1 cellular context compared by ENCODE assay signal in the genomic region with DNA sequence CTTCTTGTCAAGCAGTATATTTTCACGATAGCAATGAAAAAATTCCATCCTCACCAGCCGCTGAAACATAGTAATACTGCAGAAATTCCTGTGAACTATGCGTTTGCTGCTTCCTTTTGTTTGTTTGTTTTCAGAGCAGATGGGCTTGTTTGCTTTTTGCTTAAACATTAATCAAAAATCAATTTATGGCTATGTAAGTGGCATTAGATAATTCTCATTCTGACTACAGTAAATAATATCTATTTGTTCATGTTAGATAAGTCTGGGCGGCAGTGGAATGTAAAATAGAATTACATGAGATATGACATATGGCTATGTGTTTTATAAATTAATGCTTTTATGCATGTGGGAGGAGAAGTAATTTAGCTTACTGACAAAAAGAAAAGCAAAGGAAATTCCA.
A peak's percentile ranks its signal among the peaks of the same experiment; 100 is the strongest.
TF ChIP-seq lines count a peak whose summit lies in the region.

No MANE protein-coding gene starts in this region.

TF ChIP-seq in HepG2, 621 proteins besides CTCF, POLR2A, EP300 and RAD21 (continued from another document and continues in another):
- TF ChIP-seq, protein P1, sequence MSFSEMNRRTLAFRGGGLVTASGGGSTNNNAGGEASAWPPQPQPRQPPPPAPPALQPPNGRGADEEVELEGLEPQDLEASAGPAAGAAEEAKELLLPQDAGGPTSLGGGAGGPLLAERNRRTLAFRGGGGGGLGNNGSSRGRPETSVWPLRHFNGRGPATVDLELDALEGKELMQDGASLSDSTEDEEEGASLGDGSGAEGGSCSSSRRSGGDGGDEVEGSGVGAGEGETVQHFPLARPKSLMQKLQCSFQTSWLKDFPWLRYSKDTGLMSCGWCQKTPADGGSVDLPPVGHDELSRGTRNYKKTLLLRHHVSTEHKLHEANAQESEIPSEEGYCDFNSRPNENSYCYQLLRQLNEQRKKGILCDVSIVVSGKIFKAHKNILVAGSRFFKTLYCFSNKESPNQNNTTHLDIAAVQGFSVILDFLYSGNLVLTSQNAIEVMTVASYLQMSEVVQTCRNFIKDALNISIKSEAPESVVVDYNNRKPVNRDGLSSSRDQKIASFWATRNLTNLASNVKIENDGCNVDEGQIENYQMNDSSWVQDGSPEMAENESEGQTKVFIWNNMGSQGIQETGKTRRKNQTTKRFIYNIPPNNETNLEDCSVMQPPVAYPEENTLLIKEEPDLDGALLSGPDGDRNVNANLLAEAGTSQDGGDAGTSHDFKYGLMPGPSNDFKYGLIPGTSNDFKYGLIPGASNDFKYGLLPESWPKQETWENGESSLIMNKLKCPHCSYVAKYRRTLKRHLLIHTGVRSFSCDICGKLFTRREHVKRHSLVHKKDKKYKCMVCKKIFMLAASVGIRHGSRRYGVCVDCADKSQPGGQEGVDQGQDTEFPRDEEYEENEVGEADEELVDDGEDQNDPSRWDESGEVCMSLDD (CRISPR knock-in tag; IDR thresholded peaks at IDR 0.05; ENCODE audit: borderline replicate concordance): no peak
- TF ChIP-seq JDP2 (CRISPR knock-in tag; IDR thresholded peaks at IDR 0.05; ENCODE audit: borderline replicate concordance): no peak
- TF ChIP-seq ELK4 (CRISPR knock-in tag; IDR thresholded peaks at IDR 0.05; ENCODE audit: borderline replicate concordance): no peak
- TF ChIP-seq WIZ (CRISPR knock-in tag; IDR thresholded peaks at IDR 0.05): no peak
- TF ChIP-seq ZSCAN30 (CRISPR knock-in tag; IDR thresholded peaks at IDR 0.05): no peak
- no peak for TF ChIP-seq ZNF782 (CRISPR knock-in tag; IDR thresholded peaks at IDR 0.05; ENCODE audit: borderline replicate concordance)
- TF ChIP-seq ZNF570 (CRISPR knock-in tag; IDR thresholded peaks at IDR 0.05; ENCODE audit: borderline replicate concordance): no peak
- no peak for TF ChIP-seq MAF1 (CRISPR knock-in tag; IDR thresholded peaks at IDR 0.05; ENCODE audit: borderline replicate concordance)
- TF ChIP-seq MAFK (conservative IDR thresholded peaks at IDR 0.05 in 1 of 2, IDR thresholded peaks at IDR 0.05 in 1 of 2; ENCODE audit: low read length in 2 of 2): no peak
- TF ChIP-seq ZNF709 (CRISPR knock-in tag; IDR thresholded peaks at IDR 0.05): no peak
- TF ChIP-seq SP2 (CRISPR knock-in tag; IDR thresholded peaks at IDR 0.05): no peak
- no peak for TF ChIP-seq ZUFSP (CRISPR knock-in tag; IDR thresholded peaks at IDR 0.05; ENCODE audit: borderline replicate concordance)
- no peak for TF ChIP-seq NFKB2 (CRISPR knock-in tag; IDR thresholded peaks at IDR 0.05; ENCODE audit: borderline replicate concordance)
- TF ChIP-seq ZNF530 (CRISPR knock-in tag; IDR thresholded peaks at IDR 0.05; ENCODE audit: low read depth): no peak
- no peak for TF ChIP-seq IRF9 (CRISPR knock-in tag; IDR thresholded peaks at IDR 0.05; ENCODE audit: borderline replicate concordance)
- no peak for TF ChIP-seq ZNF138 (CRISPR knock-in tag; IDR thresholded peaks at IDR 0.05; ENCODE audit: low read depth)
- TF ChIP-seq ZNF780A (CRISPR knock-in tag; IDR thresholded peaks at IDR 0.05): peak; percentile 46; the same call in 1 of the 2 replicates
- 0 out of 2 replicates have a peak, but pooled peaks have one; percentile 32 for TF ChIP-seq ZBTB7B (CRISPR knock-in tag; IDR thresholded peaks at IDR 0.05)
- TF ChIP-seq NFYC (CRISPR knock-in tag; IDR thresholded peaks at IDR 0.05): no peak
- TF ChIP-seq ATF1 (CRISPR knock-in tag; IDR thresholded peaks at IDR 0.05): peak; percentile 17; the same call in 1 of the 2 replicates
- TF ChIP-seq, protein P2, sequence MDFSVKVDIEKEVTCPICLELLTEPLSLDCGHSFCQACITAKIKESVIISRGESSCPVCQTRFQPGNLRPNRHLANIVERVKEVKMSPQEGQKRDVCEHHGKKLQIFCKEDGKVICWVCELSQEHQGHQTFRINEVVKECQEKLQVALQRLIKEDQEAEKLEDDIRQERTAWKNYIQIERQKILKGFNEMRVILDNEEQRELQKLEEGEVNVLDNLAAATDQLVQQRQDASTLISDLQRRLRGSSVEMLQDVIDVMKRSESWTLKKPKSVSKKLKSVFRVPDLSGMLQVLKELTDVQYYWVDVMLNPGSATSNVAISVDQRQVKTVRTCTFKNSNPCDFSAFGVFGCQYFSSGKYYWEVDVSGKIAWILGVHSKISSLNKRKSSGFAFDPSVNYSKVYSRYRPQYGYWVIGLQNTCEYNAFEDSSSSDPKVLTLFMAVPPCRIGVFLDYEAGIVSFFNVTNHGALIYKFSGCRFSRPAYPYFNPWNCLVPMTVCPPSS (IDR thresholded peaks at IDR 0.05): no peak
- no peak for TF ChIP-seq ZSCAN29 (CRISPR knock-in tag; conservative IDR thresholded peaks at IDR 0.05)
- TF ChIP-seq PATZ1 (CRISPR knock-in tag; IDR thresholded peaks at IDR 0.05): no peak
- TF ChIP-seq ZNF20 (CRISPR knock-in tag; IDR thresholded peaks at IDR 0.05): no peak
- TF ChIP-seq ASH2L (IDR thresholded peaks at IDR 0.05; ENCODE audit: insufficient read length, low read depth, low read length): peak; percentile 19
- TF ChIP-seq ZNF737 (CRISPR knock-in tag; IDR thresholded peaks at IDR 0.05; ENCODE audit: borderline replicate concordance): no peak
- TF ChIP-seq HES4 (CRISPR knock-in tag; IDR thresholded peaks at IDR 0.05; ENCODE audit: borderline replicate concordance): no peak
- no peak for TF ChIP-seq MXD3 (CRISPR knock-in tag; IDR thresholded peaks at IDR 0.05)
- TF ChIP-seq PHF5A (CRISPR knock-in tag; IDR thresholded peaks at IDR 0.05; ENCODE audit: low read depth, unreplicated experiment): peak; percentile 74
- TF ChIP-seq LBX2 (CRISPR knock-in tag; IDR thresholded peaks at IDR 0.05; ENCODE audit: borderline replicate concordance): no peak
- TF ChIP-seq TAF15 (IDR thresholded peaks at IDR 0.05; ENCODE audit: low read depth, low read length, poor library complexity, severe bottlenecking): no peak
- no peak for TF ChIP-seq KAT7 (CRISPR knock-in tag; IDR thresholded peaks at IDR 0.05; ENCODE audit: borderline replicate concordance)
- TF ChIP-seq SAFB2 (CRISPR knock-in tag; IDR thresholded peaks at IDR 0.05; ENCODE audit: borderline replicate concordance, low read depth): no peak
- no peak for TF ChIP-seq ZNF547 (CRISPR knock-in tag; IDR thresholded peaks at IDR 0.05)
- TF ChIP-seq THRA (CRISPR knock-in tag; IDR thresholded peaks at IDR 0.05; ENCODE audit: borderline replicate concordance): peak; percentile 33; the same call in 1 of the 2 replicates
- TF ChIP-seq ZKSCAN8 (CRISPR knock-in tag; IDR thresholded peaks at IDR 0.05; ENCODE audit: borderline replicate concordance): peak; percentile 77; the same call in 1 of the 2 replicates
- no peak for TF ChIP-seq ZNF773 (CRISPR knock-in tag; IDR thresholded peaks at IDR 0.05; ENCODE audit: borderline replicate concordance)
- TF ChIP-seq GRHL1 (CRISPR knock-in tag; conservative IDR thresholded peaks at IDR 0.05): no peak
- TF ChIP-seq ZSCAN9 (CRISPR knock-in tag; IDR thresholded peaks at IDR 0.05; ENCODE audit: borderline replicate concordance): peak; percentile 37; the same call in 1 of the 2 replicates
- no peak for TF ChIP-seq REL (CRISPR knock-in tag; conservative IDR thresholded peaks at IDR 0.05)
- TF ChIP-seq BRD4 (CRISPR knock-in tag; IDR thresholded peaks at IDR 0.05): no peak
- no peak for TF ChIP-seq MED13 (CRISPR knock-in tag; IDR thresholded peaks at IDR 0.05)
- TF ChIP-seq YEATS4 (CRISPR knock-in tag; IDR thresholded peaks at IDR 0.05; ENCODE audit: borderline replicate concordance): no peak
- no peak for TF ChIP-seq KDM5B (CRISPR knock-in tag; IDR thresholded peaks at IDR 0.05; ENCODE audit: borderline replicate concordance)
- TF ChIP-seq CHD2 (IDR thresholded peaks at IDR 0.05; ENCODE audit: low read depth, low read length): no peak
- no peak for TF ChIP-seq FOXM1 (CRISPR knock-in tag; IDR thresholded peaks at IDR 0.05)
- no peak for TF ChIP-seq GTF3A (CRISPR knock-in tag; conservative IDR thresholded peaks at IDR 0.05)
- TF ChIP-seq ZNF367 (CRISPR knock-in tag; IDR thresholded peaks at IDR 0.05; ENCODE audit: borderline replicate concordance): no peak
- no peak for TF ChIP-seq ZFP62 (CRISPR knock-in tag; IDR thresholded peaks at IDR 0.05)
- TF ChIP-seq SAP130 (CRISPR knock-in tag; IDR thresholded peaks at IDR 0.05; ENCODE audit: low read depth): peak; percentile 90
- TF ChIP-seq KDM6A (CRISPR knock-in tag; IDR thresholded peaks at IDR 0.05; ENCODE audit: low read depth): 0 out of 2 replicates have a peak, but pooled peaks have one; percentile 37
- no peak for TF ChIP-seq ZFP37 (CRISPR knock-in tag; IDR thresholded peaks at IDR 0.05; ENCODE audit: borderline replicate concordance)
- peak; percentile 69 for TF ChIP-seq KAT8 (CRISPR knock-in tag; IDR thresholded peaks at IDR 0.05)
- TF ChIP-seq ZNF251 (CRISPR knock-in tag; IDR thresholded peaks at IDR 0.05): no peak
- TF ChIP-seq RBAK (CRISPR knock-in tag; IDR thresholded peaks at IDR 0.05): no peak
- peak; percentile 17 for TF ChIP-seq ZFP36 (IDR thresholded peaks at IDR 0.05; ENCODE audit: borderline replicate concordance, low read depth, low read length, partially characterized antibody)
- TF ChIP-seq CEBPG (CRISPR knock-in tag; IDR thresholded peaks at IDR 0.05): peak; percentile 68
- no peak for TF ChIP-seq ZNF674 (CRISPR knock-in tag; IDR thresholded peaks at IDR 0.05; ENCODE audit: low read depth)
- no peak for TF ChIP-seq FIP1L1 (IDR thresholded peaks at IDR 0.05; ENCODE audit: borderline replicate concordance, insufficient read depth, low read depth, low read length)
